Comparison of ENCODE assay signal across 1 cellular context in genomic region chr19:45952691-45953505, GRCh38.
TF ChIP-seq lines count a peak whose summit lies in the region.

No MANE protein-coding gene starts in this region.

TF ChIP-seq in HepG2, 621 proteins besides CTCF, POLR2A, EP300 and RAD21 (continued from another document and continues in another):
- no peak for TF ChIP-seq FOXO4 (CRISPR knock-in tag; conservative IDR thresholded peaks at IDR 0.05)
- no peak for TF ChIP-seq NAIF1 (CRISPR knock-in tag; IDR thresholded peaks at IDR 0.05; ENCODE audit: borderline replicate concordance)
- TF ChIP-seq LRRFIP1 (CRISPR knock-in tag; conservative IDR thresholded peaks at IDR 0.05): no peak
- TF ChIP-seq ZBTB25 (CRISPR knock-in tag; IDR thresholded peaks at IDR 0.05): 0 out of 2 replicates have a peak, but pooled peaks have one; percentile 46
- TF ChIP-seq MIER2 (CRISPR knock-in tag; IDR thresholded peaks at IDR 0.05): peak; percentile 97
- no peak for TF ChIP-seq TOE1 (CRISPR knock-in tag; IDR thresholded peaks at IDR 0.05)
- no peak for TF ChIP-seq SIN3B (IDR thresholded peaks at IDR 0.05; ENCODE audit: low read length)
- no peak for TF ChIP-seq HNRNPLL (IDR thresholded peaks at IDR 0.05; ENCODE audit: low read depth, low read length, poor library complexity, severe bottlenecking)
- no peak for TF ChIP-seq ZNF274 (CRISPR knock-in tag; IDR thresholded peaks at IDR 0.05)
- no peak for TF ChIP-seq LCORL (IDR thresholded peaks at IDR 0.05)
- TF ChIP-seq LCORL (CRISPR knock-in tag; IDR thresholded peaks at IDR 0.05): no peak
- TF ChIP-seq, protein P1, sequence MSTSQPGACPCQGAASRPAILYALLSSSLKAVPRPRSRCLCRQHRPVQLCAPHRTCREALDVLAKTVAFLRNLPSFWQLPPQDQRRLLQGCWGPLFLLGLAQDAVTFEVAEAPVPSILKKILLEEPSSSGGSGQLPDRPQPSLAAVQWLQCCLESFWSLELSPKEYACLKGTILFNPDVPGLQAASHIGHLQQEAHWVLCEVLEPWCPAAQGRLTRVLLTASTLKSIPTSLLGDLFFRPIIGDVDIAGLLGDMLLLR (CRISPR knock-in tag; IDR thresholded peaks at IDR 0.05): no peak
- TF ChIP-seq IKZF4 (CRISPR knock-in tag; IDR thresholded peaks at IDR 0.05; ENCODE audit: borderline replicate concordance, low read depth, not compliant biosample characterization): no peak
- TF ChIP-seq ATF7 (IDR thresholded peaks at IDR 0.05): no peak
- no peak for TF ChIP-seq ATF7 (CRISPR knock-in tag; IDR thresholded peaks at IDR 0.05)
- no peak for TF ChIP-seq ZNF547 (CRISPR knock-in tag; IDR thresholded peaks at IDR 0.05)
- TF ChIP-seq, protein P2, sequence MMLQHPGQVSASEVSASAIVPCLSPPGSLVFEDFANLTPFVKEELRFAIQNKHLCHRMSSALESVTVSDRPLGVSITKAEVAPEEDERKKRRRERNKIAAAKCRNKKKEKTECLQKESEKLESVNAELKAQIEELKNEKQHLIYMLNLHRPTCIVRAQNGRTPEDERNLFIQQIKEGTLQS (CRISPR knock-in tag; IDR thresholded peaks at IDR 0.05): no peak
- TF ChIP-seq TMF1 (CRISPR knock-in tag; IDR thresholded peaks at IDR 0.05; ENCODE audit: low read depth): no peak
- no peak for TF ChIP-seq ZKSCAN1 (IDR thresholded peaks at IDR 0.05; ENCODE audit: low read length)
- no peak for TF ChIP-seq KLF9 (CRISPR knock-in tag; IDR thresholded peaks at IDR 0.05; ENCODE audit: low read depth)
- TF ChIP-seq NFE2L2 (IDR thresholded peaks at IDR 0.05; ENCODE audit: low read length): no peak
- no peak for TF ChIP-seq ZNF546 (CRISPR knock-in tag; conservative IDR thresholded peaks at IDR 0.05)
- no peak for TF ChIP-seq ZNF614 (CRISPR knock-in tag; IDR thresholded peaks at IDR 0.05; ENCODE audit: borderline replicate concordance)
- no peak for TF ChIP-seq HMG20B (CRISPR knock-in tag; conservative IDR thresholded peaks at IDR 0.05)
- no peak for TF ChIP-seq ZFP41 (CRISPR knock-in tag; IDR thresholded peaks at IDR 0.05; ENCODE audit: borderline replicate concordance)
- no peak for TF ChIP-seq NCOA1 (CRISPR knock-in tag; IDR thresholded peaks at IDR 0.05)
- TF ChIP-seq ZNF512B (CRISPR knock-in tag; IDR thresholded peaks at IDR 0.05; ENCODE audit: borderline replicate concordance): no peak
- no peak for TF ChIP-seq ZFP36 (IDR thresholded peaks at IDR 0.05; ENCODE audit: borderline replicate concordance, low read depth, low read length, partially characterized antibody)
- TF ChIP-seq CC2D1A (CRISPR knock-in tag; IDR thresholded peaks at IDR 0.05): no peak
- no peak for TF ChIP-seq ZNF18 (CRISPR knock-in tag; IDR thresholded peaks at IDR 0.05; ENCODE audit: insufficient replicate concordance)
- TF ChIP-seq ZSCAN21 (CRISPR knock-in tag; IDR thresholded peaks at IDR 0.05; ENCODE audit: borderline replicate concordance): no peak
- no peak for TF ChIP-seq ZNF772 (CRISPR knock-in tag; IDR thresholded peaks at IDR 0.05)
- TF ChIP-seq HNRNPL (IDR thresholded peaks at IDR 0.05; ENCODE audit: low read depth, low read length): no peak
- TF ChIP-seq KDM5A (IDR thresholded peaks at IDR 0.05; ENCODE audit: borderline replicate concordance, low read length): no peak
- TF ChIP-seq ZNF800 (CRISPR knock-in tag; IDR thresholded peaks at IDR 0.05): no peak
- TF ChIP-seq DRAP1 (CRISPR knock-in tag; IDR thresholded peaks at IDR 0.05): no peak
- no peak for TF ChIP-seq NR2F2 (IDR thresholded peaks at IDR 0.05; ENCODE audit: borderline replicate concordance, low read depth)
- TF ChIP-seq TBP (CRISPR knock-in tag; IDR thresholded peaks at IDR 0.05): no peak
- no peak for TF ChIP-seq ZNF24 (IDR thresholded peaks at IDR 0.05)
- TF ChIP-seq ZNF12 (CRISPR knock-in tag; IDR thresholded peaks at IDR 0.05): no peak
- no peak for TF ChIP-seq ZNF513 (CRISPR knock-in tag; conservative IDR thresholded peaks at IDR 0.05)
- peak; percentile 92 for TF ChIP-seq WIZ (CRISPR knock-in tag; IDR thresholded peaks at IDR 0.05)
- no peak for TF ChIP-seq ZNF737 (CRISPR knock-in tag; IDR thresholded peaks at IDR 0.05; ENCODE audit: borderline replicate concordance)
- TF ChIP-seq TERF1 (CRISPR knock-in tag; IDR thresholded peaks at IDR 0.05): no peak
- TF ChIP-seq ZNF7 (CRISPR knock-in tag; IDR thresholded peaks at IDR 0.05): no peak
- TF ChIP-seq ZNF749 (CRISPR knock-in tag; IDR thresholded peaks at IDR 0.05; ENCODE audit: borderline replicate concordance): no peak
- TF ChIP-seq KMT2B (CRISPR knock-in tag; IDR thresholded peaks at IDR 0.05): peak; percentile 37; the same call in 1 of the 2 replicates
- no peak for TF ChIP-seq ZNF589 (CRISPR knock-in tag; conservative IDR thresholded peaks at IDR 0.05)
- TF ChIP-seq ZNF850 (CRISPR knock-in tag; conservative IDR thresholded peaks at IDR 0.05): no peak
- no peak for TF ChIP-seq AKAP8 (CRISPR knock-in tag; IDR thresholded peaks at IDR 0.05)
- no peak for TF ChIP-seq EED (CRISPR knock-in tag; IDR thresholded peaks at IDR 0.05)
- TF ChIP-seq ZSCAN9 (CRISPR knock-in tag; IDR thresholded peaks at IDR 0.05; ENCODE audit: borderline replicate concordance): peak; percentile 87
- no peak for TF ChIP-seq NR3C1 (CRISPR knock-in tag; IDR thresholded peaks at IDR 0.05)
- TF ChIP-seq ZNF20 (CRISPR knock-in tag; IDR thresholded peaks at IDR 0.05): no peak
- no peak for TF ChIP-seq MAFK (conservative IDR thresholded peaks at IDR 0.05 in 1 of 2, IDR thresholded peaks at IDR 0.05 in 1 of 2; ENCODE audit: low read length in 2 of 2)
- TF ChIP-seq SOX13 (IDR thresholded peaks at IDR 0.05): no peak
- TF ChIP-seq SOX13 (CRISPR knock-in tag; conservative IDR thresholded peaks at IDR 0.05 in 1 of 2, IDR thresholded peaks at IDR 0.05 in 1 of 2): 0 out of 4 replicates have a peak, but pooled peaks of 1 of the 2 experiments have one; percentile 19
- no peak for TF ChIP-seq STAT5B (CRISPR knock-in tag; IDR thresholded peaks at IDR 0.05)
- no peak for TF ChIP-seq KAT8 (CRISPR knock-in tag; IDR thresholded peaks at IDR 0.05)
- no peak for TF ChIP-seq SIX4 (CRISPR knock-in tag; IDR thresholded peaks at IDR 0.05)
- no peak for TF ChIP-seq NCOA2 (CRISPR knock-in tag; IDR thresholded peaks at IDR 0.05)
- TF ChIP-seq ZSCAN22 (CRISPR knock-in tag; IDR thresholded peaks at IDR 0.05): no peak
- no peak for TF ChIP-seq SMARCE1 (IDR thresholded peaks at IDR 0.05; ENCODE audit: borderline replicate concordance)
- no peak for TF ChIP-seq MTA3 (CRISPR knock-in tag; IDR thresholded peaks at IDR 0.05)
